ENCODE assay signal across 1 cellular context in genomic region chr1:155092131-155092530, GRCh38.
TF ChIP-seq lines count a peak whose summit lies in the region.

No MANE protein-coding gene starts in this region.

TF ChIP-seq in H1, 55 proteins besides CTCF, POLR2A, EP300 and RAD21:
- TF ChIP-seq PHF8 (conservative IDR thresholded peaks at IDR 0.05; ENCODE audit: low read depth, low read length) (no peak), SIN3A (conservative IDR thresholded peaks at IDR 0.05 in 1 of 2, IDR thresholded peaks at IDR 0.05 in 1 of 2; ENCODE audit: low read depth in 1 of 2, low read length in 2 of 2) (no peak), CREB1 (IDR thresholded peaks at IDR 0.05) (no peak), TAF7 (optimal IDR thresholded peaks at IDR 0.05; ENCODE audit: borderline replicate concordance, low read depth, low read length) (no peak), SAP30 (IDR thresholded peaks at IDR 0.05; ENCODE audit: insufficient read depth, insufficient replicate concordance, low read length) (no peak), CHD1 (IDR thresholded peaks at IDR 0.05; ENCODE audit: low read depth, low read length) (no peak), RNF2 (IDR thresholded peaks at IDR 0.05; ENCODE audit: borderline replicate concordance, low read depth, low read length, missing control alignments, poor library complexity, severe bottlenecking) (no peak), SP2 (IDR thresholded peaks at IDR 0.05; ENCODE audit: low read length) (no peak), KDM5A (IDR thresholded peaks at IDR 0.05; ENCODE audit: low read length) (no peak), KDM1A (IDR thresholded peaks at IDR 0.05; ENCODE audit: borderline replicate concordance, low read length) (no peak), CBX8 (IDR thresholded peaks at IDR 0.05; ENCODE audit: borderline replicate concordance, low read depth, low read length) (no peak), SIX5 (IDR thresholded peaks at IDR 0.05; ENCODE audit: low read depth, low read length) (no peak), HDAC2 (IDR thresholded peaks at IDR 0.05; ENCODE audit: borderline replicate concordance in 1 of 2, low read depth in 2 of 2, low read length in 2 of 2) (no peak), CBX5 (IDR thresholded peaks at IDR 0.05; ENCODE audit: low read depth, low read length) (no peak)
TF ChIP-seq in H1: peak in this region for 0.
